Comparison of ENCODE assay signal across 8 cellular contexts in the genomic region with DNA sequence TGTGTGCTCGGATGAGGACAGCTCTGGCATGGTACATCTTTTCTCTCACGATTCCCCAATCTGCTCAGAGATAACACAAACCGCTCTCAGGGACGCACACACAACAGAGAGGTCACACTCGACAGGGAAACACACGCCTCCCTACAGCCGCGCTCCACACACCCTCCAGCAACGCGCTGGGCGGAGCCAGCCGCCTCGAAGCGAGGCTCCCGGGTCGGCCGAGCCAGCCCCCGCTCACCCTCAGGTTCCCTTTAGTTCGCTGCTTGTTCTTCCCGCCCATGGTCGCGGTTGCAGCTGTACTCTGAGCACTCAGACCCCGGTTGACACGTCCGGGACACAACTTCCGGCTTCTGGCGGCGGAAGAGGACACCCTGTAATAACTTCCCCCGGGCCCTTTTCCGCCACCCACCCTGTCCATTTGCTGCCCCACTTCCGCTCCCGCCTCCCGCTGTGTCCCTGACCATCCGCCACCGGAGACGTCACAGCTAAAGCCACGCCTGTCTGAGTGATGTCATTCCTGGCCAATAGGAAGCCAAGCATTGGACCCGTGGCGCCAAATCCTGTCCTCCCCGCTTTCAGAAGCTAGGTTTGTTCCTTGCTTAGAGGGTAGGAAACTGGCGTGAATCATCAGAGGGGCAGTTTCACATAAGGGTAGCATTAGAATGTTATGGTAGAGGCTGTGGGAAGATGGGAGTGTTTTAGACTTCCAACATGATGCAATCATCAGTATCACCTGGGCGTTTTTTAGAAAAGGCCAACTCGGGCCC. TPM values are rescaled to one million over a fixed set of nuclear protein-coding genes. Genes with fewer than 3 reads are reported as not detected.
DNase-seq lines count a peak whose midpoint lies in the region; ATAC-seq, FAIRE-seq and TF ChIP-seq lines count a peak whose summit lies in the region.

A gene with protein sequence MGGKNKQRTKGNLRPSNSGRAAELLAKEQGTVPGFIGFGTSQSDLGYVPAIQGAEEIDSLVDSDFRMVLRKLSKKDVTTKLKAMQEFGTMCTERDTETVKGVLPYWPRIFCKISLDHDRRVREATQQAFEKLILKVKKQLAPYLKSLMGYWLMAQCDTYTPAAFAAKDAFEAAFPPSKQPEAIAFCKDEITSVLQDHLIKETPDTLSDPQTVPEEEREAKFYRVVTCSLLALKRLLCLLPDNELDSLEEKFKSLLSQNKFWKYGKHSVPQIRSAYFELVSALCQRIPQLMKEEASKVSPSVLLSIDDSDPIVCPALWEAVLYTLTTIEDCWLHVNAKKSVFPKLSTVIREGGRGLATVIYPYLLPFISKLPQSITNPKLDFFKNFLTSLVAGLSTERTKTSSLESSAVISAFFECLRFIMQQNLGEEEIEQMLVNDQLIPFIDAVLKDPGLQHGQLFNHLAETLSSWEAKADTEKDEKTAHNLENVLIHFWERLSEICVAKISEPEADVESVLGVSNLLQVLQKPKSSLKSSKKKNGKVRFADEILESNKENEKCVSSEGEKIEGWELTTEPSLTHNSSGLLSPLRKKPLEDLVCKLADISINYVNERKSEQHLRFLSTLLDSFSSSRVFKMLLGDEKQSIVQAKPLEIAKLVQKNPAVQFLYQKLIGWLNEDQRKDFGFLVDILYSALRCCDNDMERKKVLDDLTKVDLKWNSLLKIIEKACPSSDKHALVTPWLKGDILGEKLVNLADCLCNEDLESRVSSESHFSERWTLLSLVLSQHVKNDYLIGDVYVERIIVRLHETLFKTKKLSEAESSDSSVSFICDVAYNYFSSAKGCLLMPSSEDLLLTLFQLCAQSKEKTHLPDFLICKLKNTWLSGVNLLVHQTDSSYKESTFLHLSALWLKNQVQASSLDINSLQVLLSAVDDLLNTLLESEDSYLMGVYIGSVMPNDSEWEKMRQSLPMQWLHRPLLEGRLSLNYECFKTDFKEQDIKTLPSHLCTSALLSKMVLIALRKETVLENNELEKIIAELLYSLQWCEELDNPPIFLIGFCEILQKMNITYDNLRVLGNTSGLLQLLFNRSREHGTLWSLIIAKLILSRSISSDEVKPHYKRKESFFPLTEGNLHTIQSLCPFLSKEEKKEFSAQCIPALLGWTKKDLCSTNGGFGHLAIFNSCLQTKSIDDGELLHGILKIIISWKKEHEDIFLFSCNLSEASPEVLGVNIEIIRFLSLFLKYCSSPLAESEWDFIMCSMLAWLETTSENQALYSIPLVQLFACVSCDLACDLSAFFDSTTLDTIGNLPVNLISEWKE (N-terminal part only) (minus strand): TSS at position 352 of the 767 bp plus-strand sequence. CDS start 72 bp downstream, at position 280.

- peak within 1 kb of the TSS; percentile 93 for H3K4me2 ChIP-seq in astrocyte (ENCODE audit: low read length)

- H3K4me3 ChIP-seq in astrocyte (ENCODE audit: insufficient read depth, low read depth, low read length): peak within 1 kb of the TSS; percentile 96
- H3K4me3 ChIP-seq in rectal smooth muscle tissue (ENCODE audit: low read length): peak within 1 kb of the TSS; percentile 94
- peak within 1 kb of the TSS; percentile 71 to 89 for H3K4me3 ChIP-seq in aorta (ENCODE audit: low read length in 2 of 2)

- H3K36me3 ChIP-seq in astrocyte (ENCODE audit: insufficient read depth, low read length) (no peaks in the 10 kb centered on the region), rectal smooth muscle tissue (ENCODE audit: control insufficient read depth, insufficient read depth, low read length) (no peaks in the 10 kb centered on the region), aorta (ENCODE audit: control insufficient read depth in 1 of 2, insufficient read depth in 2 of 2, low read length in 1 of 2) (no peaks in the 10 kb centered on the region)

- peak; percentile 49 for FAIRE-seq in astrocyte (lab: Jason Lieb, UNC)

- H2AFZ ChIP-seq in astrocyte (ENCODE audit: low read depth, low read length): peak within 1 kb of the TSS; percentile 91

- no peaks in the 10 kb centered on the region for H3K27me3 ChIP-seq in astrocyte (ENCODE audit: insufficient read depth, low read length)
- H3K27me3 ChIP-seq in rectal smooth muscle tissue (ENCODE audit: control insufficient read depth, insufficient read depth, low read length): no peaks in the 10 kb centered on the region
- no peaks in the 10 kb centered on the region for H3K27me3 ChIP-seq in aorta (ENCODE audit: control insufficient read depth in 1 of 2, insufficient read depth in 2 of 2, low read length in 1 of 2)

- peak within 1 kb of the TSS; percentile 83 for H3K4me3 Mint-ChIP-seq in T-helper 2 cell treated with Interferon-gamma antibody and Interleukin-4, amounts not matched to agents 5 μg/mL and 100 μg/mL, for 36 hours
- H3K4me3 Mint-ChIP-seq in astrocyte (ENCODE audit: unreplicated experiment): peak within 1 kb of the TSS; percentile 96

- DNase-seq in NCI-H1930 (lab: John Stamatoyannopoulos, UW) (peak; percentile 95), astrocyte (ENCODE audit: low read depth) (peak; percentile 99), hepatic stellate cell (ENCODE audit: low spot score) (peak; percentile 97), aorta (peak; percentile 98 to 99)
- peak; percentile 98 for DNase-seq in T-helper 2 cell treated with Interferon-gamma antibody and Interleukin-4, amounts not matched to agents 5 μg/mL and 100 μg/mL, for 36 hours (ENCODE audit: low spot score)

- intact Hi-C loops in aorta (cut with DNase I): no loop called here

- no peaks in the 10 kb centered on the region for H3K27me3 Mint-ChIP-seq in T-helper 2 cell treated with Interferon-gamma antibody and Interleukin-4, amounts not matched to agents 5 μg/mL and 100 μg/mL, for 36 hours (ENCODE audit: low read depth)
- H3K27me3 Mint-ChIP-seq in astrocyte (ENCODE audit: low read depth, unreplicated experiment): no peaks in the 10 kb centered on the region

- H3K9ac ChIP-seq in astrocyte (ENCODE audit: low read length) (peak within 1 kb of the TSS; percentile 94), rectal smooth muscle tissue (ENCODE audit: low read length) (peak within 1 kb of the TSS; percentile 79)

- H3K79me2 ChIP-seq in astrocyte (ENCODE audit: insufficient read depth, low read length): peaks cover 48% of the 10 kb centered on the region

- H3K9me3 Mint-ChIP-seq in T-helper 2 cell treated with Interferon-gamma antibody and Interleukin-4, amounts not matched to agents 5 μg/mL and 100 μg/mL, for 36 hours: no peaks in the 10 kb centered on the region
- no peaks in the 10 kb centered on the region for H3K9me3 Mint-ChIP-seq in astrocyte (ENCODE audit: unreplicated experiment)

- peak within 1 kb of the TSS; percentile 98 for H3K27ac Mint-ChIP-seq in T-helper 2 cell treated with Interferon-gamma antibody and Interleukin-4, amounts not matched to agents 5 μg/mL and 100 μg/mL, for 36 hours
- H3K27ac Mint-ChIP-seq in astrocyte (ENCODE audit: unreplicated experiment): peak within 1 kb of the TSS; percentile 88

- H3K4me1 ChIP-seq in astrocyte (ENCODE audit: insufficient read depth, low read length) (peaks cover 10% of the 10 kb centered on the region), rectal smooth muscle tissue (ENCODE audit: control insufficient read depth, insufficient read depth, low read length) (peaks cover 7% of the 10 kb centered on the region), aorta (ENCODE audit: control insufficient read depth in 1 of 2, insufficient read depth in 2 of 2, low read length in 2 of 2) (no peaks in the 10 kb centered on the region)

- H3K9me3 ChIP-seq in astrocyte (ENCODE audit: insufficient read depth, low read depth, low read length) (no peaks in the 10 kb centered on the region), aorta (ENCODE audit: control insufficient read depth, low read length) (no peaks in the 10 kb centered on the region)

- H3K36me3 Mint-ChIP-seq in T-helper 2 cell treated with Interferon-gamma antibody and Interleukin-4, amounts not matched to agents 5 μg/mL and 100 μg/mL, for 36 hours (ENCODE audit: low read depth): peaks cover 12% of the 10 kb centered on the region
- no peaks in the 10 kb centered on the region for H3K36me3 Mint-ChIP-seq in astrocyte (ENCODE audit: low read depth, unreplicated experiment)

- H4K20me1 ChIP-seq in astrocyte (ENCODE audit: insufficient read depth, low read length): peaks cover 6% of the 10 kb centered on the region

- H3K27ac ChIP-seq in astrocyte (ENCODE audit: low read depth, low read length) (peak within 1 kb of the TSS; percentile 84), rectal smooth muscle tissue (ENCODE audit: low read depth, low read length) (peak within 1 kb of the TSS; percentile 79), aorta (ENCODE audit: low read depth in 1 of 2, low read length in 2 of 2) (peak within 1 kb of the TSS in 1 of 2 donors; percentile 78)

- 0 to 1% methylated on average over 42 to 43 of the region's 43 CpGs for WGBS in aorta, 2 donors

- TF ChIP-seq CTCF in astrocyte (IDR thresholded peaks at IDR 0.05; ENCODE audit: insufficient read depth, low read depth, low read length): no peak

- H3K4me1 Mint-ChIP-seq in T-helper 2 cell treated with Interferon-gamma antibody and Interleukin-4, amounts not matched to agents 5 μg/mL and 100 μg/mL, for 36 hours (ENCODE audit: low read depth): peaks cover 26% of the 10 kb centered on the region
- H3K4me1 Mint-ChIP-seq in astrocyte (ENCODE audit: low read depth, unreplicated experiment): peaks cover 2% of the 10 kb centered on the region

- ATAC-seq in GM18502 (IDR thresholded peaks at IDR 0.05; ENCODE audit: poor library complexity, unreplicated experiment) (peak; percentile 98), HG02970 (IDR thresholded peaks at IDR 0.05; ENCODE audit: low FRiP score, unreplicated experiment) (peak; percentile 99), aorta (ENCODE audit: low FRiP score) (peak; percentile 100)

RNA-seq across cellular contexts. Expression of the gene that starts here (rescaled TPM):
- total RNA-seq in astrocyte: 28.9 and 31.1 TPM in 2 replicates
- total RNA-seq in aorta: 10 to 100 TPM; 34.4 to 36.8 TPM
- 1 to 10 TPM; 2.9 to 9.6 TPM for polyA plus RNA-seq in aorta
